ENCODE assay signal across 24 cellular contexts in the genomic region with DNA sequence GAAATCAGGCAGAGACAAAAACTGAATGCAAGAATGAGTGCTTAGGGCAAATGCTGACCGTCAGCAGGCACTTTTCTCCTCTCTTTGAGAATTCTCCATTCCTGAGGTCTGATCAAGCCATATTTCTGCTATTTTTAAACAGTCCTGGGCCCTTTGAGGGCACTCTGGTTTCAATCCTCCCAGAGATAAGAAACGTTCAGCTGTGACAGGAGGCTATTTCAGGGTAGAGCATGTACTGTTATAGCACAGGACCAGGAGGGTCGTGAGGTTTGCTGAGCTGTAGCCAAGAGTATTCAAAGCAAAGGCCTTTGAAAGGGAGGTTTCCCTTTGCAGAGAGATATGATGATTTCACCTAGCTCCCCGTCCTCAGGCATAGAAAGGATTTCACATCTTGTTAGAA. TPM values are rescaled to one million over a fixed set of nuclear protein-coding genes. Genes with fewer than 3 reads are reported as not detected.
DNase-seq lines count a peak whose midpoint lies in the region; ATAC-seq, FAIRE-seq and TF ChIP-seq lines count a peak whose summit lies in the region.
"Had no signal": no experiment of that assay in that cellular context is flagged by ENCODE, and none has a peak within 500 bp of the region (broad histone marks: within the 10 kb centered on the region; RNA-seq: fewer than 3 reads in every experiment).

No MANE protein-coding gene starts in this region.

- intact Hi-C loops in heart left ventricle (cut with DNase I), result no loop called here
- intact Hi-C loops in left cardiac atrium (cut with DNase I), result no loop called here
- intact Hi-C loops in dorsolateral prefrontal cortex (cut with DNase I), result no loop called here

- no peak overlapping the region for H3K4me3 Mint-ChIP-seq in mesothelial cell of epicardium
- H3K4me3 Mint-ChIP-seq: CD4-positive, alpha-beta memory T cell had no signal

- 16 to 29% (median 20%) methylated on average over 4 of the region's 4 CpGs for WGBS in heart left ventricle, 4 donors

- peaks cover 0 to 22% (median 2%) of the 10 kb centered on the region in 12 donors for H3K4me1 ChIP-seq in heart left ventricle
- H3K4me1 ChIP-seq: A549 had no signal

- TF ChIP-seq POLR2A in heart left ventricle (IDR thresholded peaks at IDR 0.05) (no peak), GM12891 (IDR thresholded peaks at IDR 0.05; ENCODE audit: low read depth, low read length) (no peak)

- H3K27me3 ChIP-seq in heart left ventricle, result no peaks in the 10 kb centered on the region
- H3K27me3 ChIP-seq in dorsolateral prefrontal cortex, result peaks cover 0 to 3% (median 0%) of the 10 kb centered on the region in 45 donors

- no peaks in the 10 kb centered on the region for H3K27me3 Mint-ChIP-seq in mesothelial cell of epicardium (ENCODE audit: low read depth)
- H3K27me3 Mint-ChIP-seq: CD4-positive, alpha-beta memory T cell had no signal

- ATAC-seq in heart left ventricle (peak in 3 of 4 donors; percentile 77 to 91 (median 80)), left cardiac atrium (no peak), SK-N-SH treated with all-trans-retinoic acid at 6 μM for 48 hours (peak; percentile 55), GM18907 (IDR thresholded peaks at IDR 0.05; ENCODE audit: unreplicated experiment) (no peak)
- ATAC-seq: A549 had no signal

- H3K4me3 ChIP-seq in heart left ventricle, result no peak overlapping the region
- no peak overlapping the region for H3K4me3 ChIP-seq in dorsolateral prefrontal cortex
- H3K4me3 ChIP-seq: A549, SK-N-MC had no signal

- H3K27ac ChIP-seq in heart left ventricle (peak overlapping the region in 2 of 12 donors; percentile 14 to 36), dorsolateral prefrontal cortex (no peak overlapping the region)
- H3K27ac ChIP-seq: A549, HL-60, SK-N-MC had no signal

- TF ChIP-seq CTCF in heart left ventricle (IDR thresholded peaks at IDR 0.05) (no peak), mesothelial cell of epicardium (IDR thresholded peaks at IDR 0.05; ENCODE audit: unreplicated experiment) (no peak), dorsolateral prefrontal cortex (IDR thresholded peaks at IDR 0.05 in 54 of 56, conservative IDR thresholded peaks at IDR 0.05 in 2 of 56; ENCODE audit: low read depth in 1 of 56, partially characterized antibody in 56 of 56) (no peak)

- no peak for FAIRE-seq in GM12891 (lab: Jason Lieb, UNC)
- FAIRE-seq: A549, GM12892, GM19239 had no signal

- no peaks in the 10 kb centered on the region for H3K9me3 Mint-ChIP-seq in mesothelial cell of epicardium

- H3K4me1 Mint-ChIP-seq in mesothelial cell of epicardium, result peaks cover 48% of the 10 kb centered on the region
- H3K4me1 Mint-ChIP-seq: CD4-positive, alpha-beta memory T cell had no signal

- no peaks in the 10 kb centered on the region for H3K9me3 ChIP-seq in heart left ventricle
- H3K9me3 ChIP-seq: A549 had no signal

- H3K36me3 ChIP-seq in heart left ventricle, result no peaks in the 10 kb centered on the region

- DNase-seq in heart left ventricle (no peak), left cardiac atrium (no peak), mesothelial cell of epicardium (ENCODE audit: low spot score in 2 of 2, unreplicated experiment in 2 of 2) (no peak), HT-29 (ENCODE audit: low spot score) (no peak), GM12891 (ENCODE audit: insufficient read length, low spot score) (no peak), dorsolateral prefrontal cortex (no peak)
- DNase-seq: CD4-positive, alpha-beta memory T cell; DND-41; GOT3; HCEC 1CT; KG1; NCI-H1417; NCI-H187; NCI-H446; NCI-H526; OCI-M1; SHP77 had no signal

- peak overlapping the region; percentile 81 for H3K27ac Mint-ChIP-seq in mesothelial cell of epicardium
- H3K27ac Mint-ChIP-seq: CD4-positive, alpha-beta memory T cell had no signal

- H3K36me3 Mint-ChIP-seq in mesothelial cell of epicardium, result no peaks in the 10 kb centered on the region
- H3K36me3 Mint-ChIP-seq: CD4-positive, alpha-beta memory T cell had no signal

TF ChIP-seq in SK-N-SH treated with all-trans-retinoic acid at 6 μM for 48 hours, 23 proteins besides CTCF, POLR2A, EP300 and RAD21:
- TF ChIP-seq GLIS3 (CRISPR knock-in tag; IDR thresholded peaks at IDR 0.05), result no peak
- TF ChIP-seq TCF4 (CRISPR knock-in tag; IDR thresholded peaks at IDR 0.05; ENCODE audit: borderline replicate concordance), result peak; percentile 30; the same call in 1 of the 2 replicates
- no peak for TF ChIP-seq PPARA (CRISPR knock-in tag; IDR thresholded peaks at IDR 0.05; ENCODE audit: borderline replicate concordance)
- TF ChIP-seq CSRNP3 (CRISPR knock-in tag; IDR thresholded peaks at IDR 0.05), result no peak
- 0 out of 2 replicates have a peak, but pooled peaks have one; percentile 14 for TF ChIP-seq SNAI2 (CRISPR knock-in tag; IDR thresholded peaks at IDR 0.05)

TF ChIP-seq in GM12891, 5 proteins besides CTCF, POLR2A, EP300 and RAD21:
- TF ChIP-seq PAX5 (IDR thresholded peaks at IDR 0.05; ENCODE audit: insufficient read depth, low read length, severe bottlenecking) (no peak), SPI1 (IDR thresholded peaks at IDR 0.05; ENCODE audit: low read depth, low read length) (no peak), TAF1 (IDR thresholded peaks at IDR 0.05; ENCODE audit: low read depth, low read length) (no peak), POLR2AphosphoS5 (IDR thresholded peaks at IDR 0.05; ENCODE audit: low read depth, low read length) (no peak), POU2F2 (IDR thresholded peaks at IDR 0.05; ENCODE audit: low read depth, low read length) (no peak)
TF ChIP-seq in GM12891: peak in this region for 0.

RNA-seq across cellular contexts. Expression of gene PDZRN3, which starts 39.6 kb away (rescaled TPM):
- total RNA-seq in heart left ventricle (100 to 1,000 TPM in 4 of 9 donors, 10 to 100 TPM in 5; 48.9 to 163 (median 83.1) TPM), left cardiac atrium (10 to 100 TPM; 30.8 to 60.6 TPM), mesothelial cell of epicardium (42.9 to 48.4 TPM (median 43.4 TPM) in 3 replicates), dorsolateral prefrontal cortex (10 to 100 TPM; 16.4 to 67.3 (median 42.1) TPM)
- 10 to 100 TPM; 30.2 to 49.2 TPM for polyA plus RNA-seq in heart left ventricle
- 4.6 and 5.6 TPM in 2 replicates for total RNA-seq in HT-29 (2014; rRNA removed; shearing (Covaris generic))
- not detected for polyA plus RNA-seq in GM12891 (2012; ENCODE audit: low read depth, missing spikeins)
- total RNA-seq: CD4-positive, alpha-beta memory T cell had no signal
- polyA plus RNA-seq: A549; CD4-positive, alpha-beta memory T cell had no signal

Comparison
In these comparisons a context has a peak if more than half of its experiments do, and no peak if none do; other contexts are left out.
1. ATAC-seq: peak in heart left ventricle (3 of 4) and SK-N-SH treated with all-trans-retinoic acid at 6 μM for 48 hours (single experiment); none in left cardiac atrium (0 of 2) and GM18907 (single experiment).